1 cellular context compared by ENCODE assay signal in the genomic region with DNA sequence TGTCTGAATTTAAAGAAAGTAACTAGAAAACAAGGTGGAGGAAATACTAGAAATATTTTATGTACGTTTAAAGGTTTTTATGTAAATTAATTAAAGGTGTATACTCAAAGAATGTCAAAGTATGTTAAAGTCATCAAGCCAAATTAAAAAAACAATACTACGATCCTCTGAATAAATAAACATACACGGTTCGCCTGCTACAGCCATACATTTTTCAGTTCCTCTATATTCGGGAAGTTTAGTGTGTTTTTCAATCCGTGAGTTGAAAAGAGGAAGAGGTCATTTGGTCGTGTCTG.
TF ChIP-seq lines count a peak whose summit lies in the region.

No MANE protein-coding gene starts in this region.

TF ChIP-seq in GM12878, 131 proteins besides CTCF, POLR2A, EP300 and RAD21 (continued from another document and continues in another):
- TF ChIP-seq, protein P1, sequence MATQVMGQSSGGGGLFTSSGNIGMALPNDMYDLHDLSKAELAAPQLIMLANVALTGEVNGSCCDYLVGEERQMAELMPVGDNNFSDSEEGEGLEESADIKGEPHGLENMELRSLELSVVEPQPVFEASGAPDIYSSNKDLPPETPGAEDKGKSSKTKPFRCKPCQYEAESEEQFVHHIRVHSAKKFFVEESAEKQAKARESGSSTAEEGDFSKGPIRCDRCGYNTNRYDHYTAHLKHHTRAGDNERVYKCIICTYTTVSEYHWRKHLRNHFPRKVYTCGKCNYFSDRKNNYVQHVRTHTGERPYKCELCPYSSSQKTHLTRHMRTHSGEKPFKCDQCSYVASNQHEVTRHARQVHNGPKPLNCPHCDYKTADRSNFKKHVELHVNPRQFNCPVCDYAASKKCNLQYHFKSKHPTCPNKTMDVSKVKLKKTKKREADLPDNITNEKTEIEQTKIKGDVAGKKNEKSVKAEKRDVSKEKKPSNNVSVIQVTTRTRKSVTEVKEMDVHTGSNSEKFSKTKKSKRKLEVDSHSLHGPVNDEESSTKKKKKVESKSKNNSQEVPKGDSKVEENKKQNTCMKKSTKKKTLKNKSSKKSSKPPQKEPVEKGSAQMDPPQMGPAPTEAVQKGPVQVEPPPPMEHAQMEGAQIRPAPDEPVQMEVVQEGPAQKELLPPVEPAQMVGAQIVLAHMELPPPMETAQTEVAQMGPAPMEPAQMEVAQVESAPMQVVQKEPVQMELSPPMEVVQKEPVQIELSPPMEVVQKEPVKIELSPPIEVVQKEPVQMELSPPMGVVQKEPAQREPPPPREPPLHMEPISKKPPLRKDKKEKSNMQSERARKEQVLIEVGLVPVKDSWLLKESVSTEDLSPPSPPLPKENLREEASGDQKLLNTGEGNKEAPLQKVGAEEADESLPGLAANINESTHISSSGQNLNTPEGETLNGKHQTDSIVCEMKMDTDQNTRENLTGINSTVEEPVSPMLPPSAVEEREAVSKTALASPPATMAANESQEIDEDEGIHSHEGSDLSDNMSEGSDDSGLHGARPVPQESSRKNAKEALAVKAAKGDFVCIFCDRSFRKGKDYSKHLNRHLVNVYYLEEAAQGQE (IDR thresholded peaks at IDR 0.05; ENCODE audit: low read depth, low read length): no peak
- TF ChIP-seq TCF7 (IDR thresholded peaks at IDR 0.05; ENCODE audit: borderline replicate concordance) (no peak), STAT3 (IDR thresholded peaks at IDR 0.05; ENCODE audit: low read depth, low read length) (no peak), MTA2 (IDR thresholded peaks at IDR 0.05; ENCODE audit: low read depth) (no peak), BMI1 (IDR thresholded peaks at IDR 0.05; ENCODE audit: borderline replicate concordance) (peak; percentile 24; the same call in 1 of the 2 replicates), MAX (IDR thresholded peaks at IDR 0.05; ENCODE audit: low read depth, low read length) (no peak), USF2 (IDR thresholded peaks at IDR 0.05; ENCODE audit: borderline replicate concordance, low read depth, low read length) (no peak), ZBTB40 (IDR thresholded peaks at IDR 0.05; ENCODE audit: borderline replicate concordance) (no peak), RBBP5 (conservative IDR thresholded peaks at IDR 0.05) (no peak), CREB1 (IDR thresholded peaks at IDR 0.05; ENCODE audit: low read depth) (no peak), HDGF (IDR thresholded peaks at IDR 0.05) (no peak), TARDBP (IDR thresholded peaks at IDR 0.05; ENCODE audit: borderline replicate concordance) (no peak), SMAD1 (IDR thresholded peaks at IDR 0.05; ENCODE audit: low read depth, partially characterized antibody) (no peak), NR2C2 (IDR thresholded peaks at IDR 0.05; ENCODE audit: borderline replicate concordance, control insufficient read depth, insufficient read length, low read depth) (no peak), SIX5 (IDR thresholded peaks at IDR 0.05; ENCODE audit: low read depth, low read length, severe bottlenecking) (no peak), NR2C1 (IDR thresholded peaks at IDR 0.05) (no peak), MXI1 (IDR thresholded peaks at IDR 0.05; ENCODE audit: low read depth, low read length) (peak; percentile 37; the same call in 1 of the 2 replicates), RFX5 (IDR thresholded peaks at IDR 0.05; ENCODE audit: low read depth, low read length) (no peak), HCFC1 (IDR thresholded peaks at IDR 0.05; ENCODE audit: low read length) (no peak), CHD1 (IDR thresholded peaks at IDR 0.05; ENCODE audit: low read depth, low read length) (no peak), ZBED1 (IDR thresholded peaks at IDR 0.05; ENCODE audit: borderline replicate concordance) (no peak), SREBF1 (IDR thresholded peaks at IDR 0.05; ENCODE audit: low read length) (no peak), ASH2L (IDR thresholded peaks at IDR 0.05; ENCODE audit: borderline replicate concordance, low read depth) (no peak), ZBTB4 (CRISPR knock-in tag; IDR thresholded peaks at IDR 0.05) (no peak), POLR2AphosphoS2 (IDR thresholded peaks at IDR 0.05; ENCODE audit: low read depth, low read length) (no peak), RELA (IDR thresholded peaks at IDR 0.05; ENCODE audit: borderline replicate concordance, partially characterized antibody) (no peak)
- TF ChIP-seq, protein P2, sequence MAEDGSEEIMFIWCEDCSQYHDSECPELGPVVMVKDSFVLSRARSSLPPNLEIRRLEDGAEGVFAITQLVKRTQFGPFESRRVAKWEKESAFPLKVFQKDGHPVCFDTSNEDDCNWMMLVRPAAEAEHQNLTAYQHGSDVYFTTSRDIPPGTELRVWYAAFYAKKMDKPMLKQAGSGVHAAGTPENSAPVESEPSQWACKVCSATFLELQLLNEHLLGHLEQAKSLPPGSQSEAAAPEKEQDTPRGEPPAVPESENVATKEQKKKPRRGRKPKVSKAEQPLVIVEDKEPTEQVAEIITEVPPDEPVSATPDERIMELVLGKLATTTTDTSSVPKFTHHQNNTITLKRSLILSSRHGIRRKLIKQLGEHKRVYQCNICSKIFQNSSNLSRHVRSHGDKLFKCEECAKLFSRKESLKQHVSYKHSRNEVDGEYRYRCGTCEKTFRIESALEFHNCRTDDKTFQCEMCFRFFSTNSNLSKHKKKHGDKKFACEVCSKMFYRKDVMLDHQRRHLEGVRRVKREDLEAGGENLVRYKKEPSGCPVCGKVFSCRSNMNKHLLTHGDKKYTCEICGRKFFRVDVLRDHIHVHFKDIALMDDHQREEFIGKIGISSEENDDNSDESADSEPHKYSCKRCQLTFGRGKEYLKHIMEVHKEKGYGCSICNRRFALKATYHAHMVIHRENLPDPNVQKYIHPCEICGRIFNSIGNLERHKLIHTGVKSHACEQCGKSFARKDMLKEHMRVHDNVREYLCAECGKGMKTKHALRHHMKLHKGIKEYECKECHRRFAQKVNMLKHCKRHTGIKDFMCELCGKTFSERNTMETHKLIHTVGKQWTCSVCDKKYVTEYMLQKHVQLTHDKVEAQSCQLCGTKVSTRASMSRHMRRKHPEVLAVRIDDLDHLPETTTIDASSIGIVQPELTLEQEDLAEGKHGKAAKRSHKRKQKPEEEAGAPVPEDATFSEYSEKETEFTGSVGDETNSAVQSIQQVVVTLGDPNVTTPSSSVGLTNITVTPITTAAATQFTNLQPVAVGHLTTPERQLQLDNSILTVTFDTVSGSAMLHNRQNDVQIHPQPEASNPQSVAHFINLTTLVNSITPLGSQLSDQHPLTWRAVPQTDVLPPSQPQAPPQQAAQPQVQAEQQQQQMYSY (CRISPR knock-in tag; IDR thresholded peaks at IDR 0.05): no peak
- TF ChIP-seq, protein P3, sequence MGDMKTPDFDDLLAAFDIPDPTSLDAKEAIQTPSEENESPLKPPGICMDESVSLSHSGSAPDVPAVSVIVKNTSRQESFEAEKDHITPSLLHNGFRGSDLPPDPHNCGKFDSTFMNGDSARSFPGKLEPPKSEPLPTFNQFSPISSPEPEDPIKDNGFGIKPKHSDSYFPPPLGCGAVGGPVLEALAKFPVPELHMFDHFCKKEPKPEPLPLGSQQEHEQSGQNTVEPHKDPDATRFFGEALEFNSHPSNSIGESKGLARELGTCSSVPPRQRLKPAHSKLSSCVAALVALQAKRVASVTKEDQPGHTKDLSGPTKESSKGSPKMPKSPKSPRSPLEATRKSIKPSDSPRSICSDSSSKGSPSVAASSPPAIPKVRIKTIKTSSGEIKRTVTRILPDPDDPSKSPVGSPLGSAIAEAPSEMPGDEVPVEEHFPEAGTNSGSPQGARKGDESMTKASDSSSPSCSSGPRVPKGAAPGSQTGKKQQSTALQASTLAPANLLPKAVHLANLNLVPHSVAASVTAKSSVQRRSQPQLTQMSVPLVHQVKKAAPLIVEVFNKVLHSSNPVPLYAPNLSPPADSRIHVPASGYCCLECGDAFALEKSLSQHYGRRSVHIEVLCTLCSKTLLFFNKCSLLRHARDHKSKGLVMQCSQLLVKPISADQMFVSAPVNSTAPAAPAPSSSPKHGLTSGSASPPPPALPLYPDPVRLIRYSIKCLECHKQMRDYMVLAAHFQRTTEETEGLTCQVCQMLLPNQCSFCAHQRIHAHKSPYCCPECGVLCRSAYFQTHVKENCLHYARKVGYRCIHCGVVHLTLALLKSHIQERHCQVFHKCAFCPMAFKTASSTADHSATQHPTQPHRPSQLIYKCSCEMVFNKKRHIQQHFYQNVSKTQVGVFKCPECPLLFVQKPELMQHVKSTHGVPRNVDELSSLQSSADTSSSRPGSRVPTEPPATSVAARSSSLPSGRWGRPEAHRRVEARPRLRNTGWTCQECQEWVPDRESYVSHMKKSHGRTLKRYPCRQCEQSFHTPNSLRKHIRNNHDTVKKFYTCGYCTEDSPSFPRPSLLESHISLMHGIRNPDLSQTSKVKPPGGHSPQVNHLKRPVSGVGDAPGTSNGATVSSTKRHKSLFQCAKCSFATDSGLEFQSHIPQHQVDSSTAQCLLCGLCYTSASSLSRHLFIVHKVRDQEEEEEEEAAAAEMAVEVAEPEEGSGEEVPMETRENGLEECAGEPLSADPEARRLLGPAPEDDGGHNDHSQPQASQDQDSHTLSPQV (IDR thresholded peaks at IDR 0.05): no peak
- TF ChIP-seq, protein P4, sequence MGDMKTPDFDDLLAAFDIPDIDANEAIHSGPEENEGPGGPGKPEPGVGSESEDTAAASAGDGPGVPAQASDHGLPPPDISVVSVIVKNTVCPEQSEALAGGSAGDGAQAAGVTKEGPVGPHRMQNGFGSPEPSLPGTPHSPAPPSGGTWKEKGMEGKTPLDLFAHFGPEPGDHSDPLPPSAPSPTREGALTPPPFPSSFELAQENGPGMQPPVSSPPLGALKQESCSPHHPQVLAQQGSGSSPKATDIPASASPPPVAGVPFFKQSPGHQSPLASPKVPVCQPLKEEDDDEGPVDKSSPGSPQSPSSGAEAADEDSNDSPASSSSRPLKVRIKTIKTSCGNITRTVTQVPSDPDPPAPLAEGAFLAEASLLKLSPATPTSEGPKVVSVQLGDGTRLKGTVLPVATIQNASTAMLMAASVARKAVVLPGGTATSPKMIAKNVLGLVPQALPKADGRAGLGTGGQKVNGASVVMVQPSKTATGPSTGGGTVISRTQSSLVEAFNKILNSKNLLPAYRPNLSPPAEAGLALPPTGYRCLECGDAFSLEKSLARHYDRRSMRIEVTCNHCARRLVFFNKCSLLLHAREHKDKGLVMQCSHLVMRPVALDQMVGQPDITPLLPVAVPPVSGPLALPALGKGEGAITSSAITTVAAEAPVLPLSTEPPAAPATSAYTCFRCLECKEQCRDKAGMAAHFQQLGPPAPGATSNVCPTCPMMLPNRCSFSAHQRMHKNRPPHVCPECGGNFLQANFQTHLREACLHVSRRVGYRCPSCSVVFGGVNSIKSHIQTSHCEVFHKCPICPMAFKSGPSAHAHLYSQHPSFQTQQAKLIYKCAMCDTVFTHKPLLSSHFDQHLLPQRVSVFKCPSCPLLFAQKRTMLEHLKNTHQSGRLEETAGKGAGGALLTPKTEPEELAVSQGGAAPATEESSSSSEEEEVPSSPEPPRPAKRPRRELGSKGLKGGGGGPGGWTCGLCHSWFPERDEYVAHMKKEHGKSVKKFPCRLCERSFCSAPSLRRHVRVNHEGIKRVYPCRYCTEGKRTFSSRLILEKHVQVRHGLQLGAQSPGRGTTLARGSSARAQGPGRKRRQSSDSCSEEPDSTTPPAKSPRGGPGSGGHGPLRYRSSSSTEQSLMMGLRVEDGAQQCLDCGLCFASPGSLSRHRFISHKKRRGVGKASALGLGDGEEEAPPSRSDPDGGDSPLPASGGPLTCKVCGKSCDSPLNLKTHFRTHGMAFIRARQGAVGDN (IDR thresholded peaks at IDR 0.05): no peak
